2 cellular contexts compared by ENCODE assay signal in genomic region chr16:85332175-85332574, GRCh38.
TF ChIP-seq lines count a peak whose summit lies in the region.

No MANE protein-coding gene starts in this region.

TF ChIP-seq in HepG2, 621 proteins besides CTCF, POLR2A, EP300 and RAD21:
- TF ChIP-seq MED13 (CRISPR knock-in tag; IDR thresholded peaks at IDR 0.05): no peak
- TF ChIP-seq, protein P1, sequence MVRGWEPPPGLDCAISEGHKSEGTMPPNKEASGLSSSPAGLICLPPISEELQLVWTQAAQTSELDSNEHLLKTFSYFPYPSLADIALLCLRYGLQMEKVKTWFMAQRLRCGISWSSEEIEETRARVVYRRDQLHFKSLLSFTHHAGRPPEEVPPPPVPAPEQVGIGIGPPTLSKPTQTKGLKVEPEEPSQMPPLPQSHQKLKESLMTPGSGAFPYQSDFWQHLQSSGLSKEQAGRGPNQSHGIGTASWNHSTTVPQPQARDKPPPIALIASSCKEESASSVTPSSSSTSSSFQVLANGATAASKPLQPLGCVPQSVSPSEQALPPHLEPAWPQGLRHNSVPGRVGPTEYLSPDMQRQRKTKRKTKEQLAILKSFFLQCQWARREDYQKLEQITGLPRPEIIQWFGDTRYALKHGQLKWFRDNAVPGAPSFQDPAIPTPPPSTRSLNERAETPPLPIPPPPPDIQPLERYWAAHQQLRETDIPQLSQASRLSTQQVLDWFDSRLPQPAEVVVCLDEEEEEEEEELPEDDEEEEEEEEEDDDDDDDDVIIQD (CRISPR knock-in tag; IDR thresholded peaks at IDR 0.05; ENCODE audit: low read depth): no peak
- no peak for TF ChIP-seq MEIS1 (CRISPR knock-in tag; IDR thresholded peaks at IDR 0.05; ENCODE audit: borderline replicate concordance)
- TF ChIP-seq KAT2B (IDR thresholded peaks at IDR 0.05; ENCODE audit: borderline replicate concordance, low read depth, low read length): no peak
- no peak for TF ChIP-seq EZH2 (conservative IDR thresholded peaks at IDR 0.05; ENCODE audit: low read depth, low read length)
- no peak for TF ChIP-seq ZNF687 (CRISPR knock-in tag; IDR thresholded peaks at IDR 0.05)
- TF ChIP-seq, protein P2, sequence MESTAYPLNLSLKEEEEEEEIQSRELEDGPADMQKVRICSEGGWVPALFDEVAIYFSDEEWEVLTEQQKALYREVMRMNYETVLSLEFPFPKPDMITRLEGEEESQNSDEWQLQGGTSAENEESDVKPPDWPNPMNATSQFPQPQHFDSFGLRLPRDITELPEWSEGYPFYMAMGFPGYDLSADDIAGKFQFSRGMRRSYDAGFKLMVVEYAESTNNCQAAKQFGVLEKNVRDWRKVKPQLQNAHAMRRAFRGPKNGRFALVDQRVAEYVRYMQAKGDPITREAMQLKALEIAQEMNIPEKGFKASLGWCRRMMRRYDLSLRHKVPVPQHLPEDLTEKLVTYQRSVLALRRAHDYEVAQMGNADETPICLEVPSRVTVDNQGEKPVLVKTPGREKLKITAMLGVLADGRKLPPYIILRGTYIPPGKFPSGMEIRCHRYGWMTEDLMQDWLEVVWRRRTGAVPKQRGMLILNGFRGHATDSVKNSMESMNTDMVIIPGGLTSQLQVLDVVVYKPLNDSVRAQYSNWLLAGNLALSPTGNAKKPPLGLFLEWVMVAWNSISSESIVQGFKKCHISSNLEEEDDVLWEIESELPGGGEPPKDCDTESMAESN (CRISPR knock-in tag; conservative IDR thresholded peaks at IDR 0.05): no peak
- peak; percentile 54; the same call in 1 of the 2 replicates for TF ChIP-seq ZNF768 (CRISPR knock-in tag; IDR thresholded peaks at IDR 0.05)
- TF ChIP-seq YEATS2 (CRISPR knock-in tag; IDR thresholded peaks at IDR 0.05; ENCODE audit: borderline replicate concordance): no peak
- TF ChIP-seq HDAC6 (IDR thresholded peaks at IDR 0.05; ENCODE audit: low read depth, low read length): no peak
- TF ChIP-seq ZNF629 (CRISPR knock-in tag; conservative IDR thresholded peaks at IDR 0.05): peak; percentile 58

TF ChIP-seq in K562, 482 proteins besides CTCF, POLR2A, EP300 and RAD21:
- TF ChIP-seq CBX3 (IDR thresholded peaks at IDR 0.05; ENCODE audit: borderline replicate concordance in 1 of 2, low read length in 2 of 2) (0 out of 3 replicates have a peak, but pooled peaks of 1 of the 2 experiments have one; percentile 10), RCOR1 (IDR thresholded peaks at IDR 0.05; ENCODE audit: borderline replicate concordance in 1 of 2, low read depth in 2 of 2, low read length in 2 of 2) (0 out of 4 replicates have a peak, but pooled peaks of 1 of the 2 experiments have one; percentile 27), JUNB (CRISPR knock-in tag; conservative IDR thresholded peaks at IDR 0.05) (no peak), BCOR (IDR thresholded peaks at IDR 0.05) (peak; percentile 60), NR3C1 (CRISPR knock-in tag; IDR thresholded peaks at IDR 0.05) (no peak), RBM25 (IDR thresholded peaks at IDR 0.05; ENCODE audit: low read depth, low read length, severe bottlenecking) (peak; percentile 53), TFAP4 (CRISPR knock-in tag; IDR thresholded peaks at IDR 0.05; ENCODE audit: borderline replicate concordance) (0 out of 2 replicates have a peak, but pooled peaks have one; percentile 5), ARID4B (CRISPR knock-in tag; IDR thresholded peaks at IDR 0.05) (no peak), ESRRA (IDR thresholded peaks at IDR 0.05; ENCODE audit: borderline replicate concordance, low read depth) (peak; percentile 33; the same call in 1 of the 2 replicates), ZFP36 (IDR thresholded peaks at IDR 0.05; ENCODE audit: low read depth, low read length, partially characterized antibody) (peak; percentile 38), SMARCA5 (IDR thresholded peaks at IDR 0.05) (peak; percentile 30; the same call in 1 of the 2 replicates), KDM1A (IDR thresholded peaks at IDR 0.05) (peak in 1 of 2 experiments; percentile 55; a peak in 1 of 4 replicates)
